In the genomic region with DNA sequence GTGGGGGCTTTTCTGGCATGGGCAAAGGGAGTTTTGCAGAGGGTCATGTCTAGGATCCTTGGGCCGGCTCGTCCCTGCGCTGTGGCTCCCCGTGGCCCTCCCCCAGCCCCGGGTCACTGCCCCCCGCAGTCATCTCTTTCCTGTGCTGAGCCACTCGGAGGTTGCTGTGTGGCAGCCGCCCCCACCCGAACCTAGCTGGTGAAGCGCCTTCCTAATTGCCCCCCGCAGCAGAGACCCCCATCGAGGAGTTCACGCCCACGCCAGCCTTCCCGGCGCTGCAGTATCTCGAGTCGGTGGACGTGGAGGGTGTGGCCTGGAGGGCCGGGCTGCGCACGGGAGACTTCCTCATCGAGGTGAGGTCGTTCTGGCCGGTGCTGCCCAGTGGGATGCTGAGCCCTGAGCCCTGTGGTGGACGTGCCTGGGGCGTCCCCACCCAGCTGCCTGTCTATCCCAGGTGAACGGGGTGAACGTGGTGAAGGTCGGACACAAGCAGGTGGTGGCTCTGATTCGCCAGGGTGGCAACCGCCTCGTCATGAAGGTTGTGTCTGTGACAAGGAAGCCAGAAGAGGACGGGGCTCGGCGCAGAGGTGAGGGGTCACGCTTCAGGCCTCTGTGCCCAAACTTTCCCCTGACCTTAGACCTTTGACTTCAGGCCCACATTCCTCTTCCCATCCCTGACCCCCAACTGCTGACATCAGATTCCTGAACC, we compare ENCODE assay signal across 2 cellular contexts.
TF ChIP-seq lines count a peak whose summit lies in the region.

No MANE protein-coding gene starts in this region.

TF ChIP-seq in HepG2, 621 proteins besides CTCF, POLR2A, EP300 and RAD21:
- TF ChIP-seq CERS6 (CRISPR knock-in tag; IDR thresholded peaks at IDR 0.05) (no peak), ZNF674 (CRISPR knock-in tag; IDR thresholded peaks at IDR 0.05; ENCODE audit: low read depth) (no peak), ATF1 (CRISPR knock-in tag; IDR thresholded peaks at IDR 0.05) (no peak), ZNF407 (CRISPR knock-in tag; IDR thresholded peaks at IDR 0.05; ENCODE audit: not compliant biosample characterization) (no peak), HNRNPL (IDR thresholded peaks at IDR 0.05; ENCODE audit: low read depth, low read length) (no peak), JDP2 (CRISPR knock-in tag; IDR thresholded peaks at IDR 0.05; ENCODE audit: borderline replicate concordance) (no peak), KMT2B (CRISPR knock-in tag; IDR thresholded peaks at IDR 0.05) (no peak)

TF ChIP-seq in neural cell, 6 proteins besides CTCF, POLR2A, EP300 and RAD21:
- TF ChIP-seq EZH2 (IDR thresholded peaks at IDR 0.05; ENCODE audit: borderline replicate concordance, insufficient read depth, low read length, poor library complexity, severe bottlenecking) (no peak), POLR2AphosphoS5 (IDR thresholded peaks at IDR 0.05) (no peak), TAF1 (IDR thresholded peaks at IDR 0.05; ENCODE audit: low read depth) (no peak), SMC3 (conservative IDR thresholded peaks at IDR 0.05; ENCODE audit: poor library complexity) (no peak), MXI1 (conservative IDR thresholded peaks at IDR 0.05; ENCODE audit: poor library complexity, severe bottlenecking) (no peak)
- TF ChIP-seq, protein P1, sequence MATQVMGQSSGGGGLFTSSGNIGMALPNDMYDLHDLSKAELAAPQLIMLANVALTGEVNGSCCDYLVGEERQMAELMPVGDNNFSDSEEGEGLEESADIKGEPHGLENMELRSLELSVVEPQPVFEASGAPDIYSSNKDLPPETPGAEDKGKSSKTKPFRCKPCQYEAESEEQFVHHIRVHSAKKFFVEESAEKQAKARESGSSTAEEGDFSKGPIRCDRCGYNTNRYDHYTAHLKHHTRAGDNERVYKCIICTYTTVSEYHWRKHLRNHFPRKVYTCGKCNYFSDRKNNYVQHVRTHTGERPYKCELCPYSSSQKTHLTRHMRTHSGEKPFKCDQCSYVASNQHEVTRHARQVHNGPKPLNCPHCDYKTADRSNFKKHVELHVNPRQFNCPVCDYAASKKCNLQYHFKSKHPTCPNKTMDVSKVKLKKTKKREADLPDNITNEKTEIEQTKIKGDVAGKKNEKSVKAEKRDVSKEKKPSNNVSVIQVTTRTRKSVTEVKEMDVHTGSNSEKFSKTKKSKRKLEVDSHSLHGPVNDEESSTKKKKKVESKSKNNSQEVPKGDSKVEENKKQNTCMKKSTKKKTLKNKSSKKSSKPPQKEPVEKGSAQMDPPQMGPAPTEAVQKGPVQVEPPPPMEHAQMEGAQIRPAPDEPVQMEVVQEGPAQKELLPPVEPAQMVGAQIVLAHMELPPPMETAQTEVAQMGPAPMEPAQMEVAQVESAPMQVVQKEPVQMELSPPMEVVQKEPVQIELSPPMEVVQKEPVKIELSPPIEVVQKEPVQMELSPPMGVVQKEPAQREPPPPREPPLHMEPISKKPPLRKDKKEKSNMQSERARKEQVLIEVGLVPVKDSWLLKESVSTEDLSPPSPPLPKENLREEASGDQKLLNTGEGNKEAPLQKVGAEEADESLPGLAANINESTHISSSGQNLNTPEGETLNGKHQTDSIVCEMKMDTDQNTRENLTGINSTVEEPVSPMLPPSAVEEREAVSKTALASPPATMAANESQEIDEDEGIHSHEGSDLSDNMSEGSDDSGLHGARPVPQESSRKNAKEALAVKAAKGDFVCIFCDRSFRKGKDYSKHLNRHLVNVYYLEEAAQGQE (IDR thresholded peaks at IDR 0.05; ENCODE audit: borderline replicate concordance) = no peak
